In genomic region chr7:2544541-2545188, GRCh38 we compare ENCODE assay signal across 1 cellular context.
TF ChIP-seq lines count a peak whose summit lies in the region.

No MANE protein-coding gene starts in this region.

TF ChIP-seq in GM23338, 12 proteins besides CTCF, POLR2A, EP300 and RAD21:
- TF ChIP-seq STAT1 (IDR thresholded peaks at IDR 0.05; ENCODE audit: unreplicated experiment) (no peak), EZH2 (IDR thresholded peaks at IDR 0.05; ENCODE audit: low read depth, unreplicated experiment) (no peak), POLR2AphosphoS5 (IDR thresholded peaks at IDR 0.05; ENCODE audit: low read depth) (no peak), EZH2phosphoT487 (IDR thresholded peaks at IDR 0.05; ENCODE audit: unreplicated experiment) (no peak)
TF ChIP-seq in GM23338: peak in this region for 0.
